10 cellular contexts compared by ENCODE assay signal in genomic region chr22:17867160-17867785, GRCh38.
DNase-seq lines count a peak whose midpoint lies in the region; ATAC-seq and TF ChIP-seq lines count a peak whose summit lies in the region.
"Had no signal": no experiment of that assay in that cellular context is flagged by ENCODE, and none has a peak within 500 bp of the region (broad histone marks: within the 10 kb centered on the region; RNA-seq: fewer than 3 reads in every experiment).

No MANE protein-coding gene starts in this region.

- ATAC-seq in right cardiac atrium (peak; percentile 42 to 61), GM21723 (IDR thresholded peaks at IDR 0.05; ENCODE audit: unreplicated experiment) (no peak)

- 41% methylated on average over 9 of the region's 9 CpGs for WGBS in right cardiac atrium

- intact Hi-C loops in right cardiac atrium (cut with DNase I), result no loop called here

- H3K4me3 ChIP-seq in right cardiac atrium (ENCODE audit: low read length) (no peak overlapping the region), foreskin fibroblast (ENCODE audit: low read depth in 1 of 2, low read length in 2 of 2) (no peak overlapping the region)
- H3K4me3 ChIP-seq: GM23248 had no signal

- no peaks in the 10 kb centered on the region for H3K9me3 ChIP-seq in right cardiac atrium (ENCODE audit: control insufficient read depth, low read length)

- DNase-seq in KBM-7 (peak; percentile 63), SK-N-DZ (ENCODE audit: low spot score) (peak; percentile 16), right cardiac atrium (peak; percentile 54 to 80 (median 79)), substantia nigra (lab: John Stamatoyannopoulos, UW) (peak in 31 of 49 donors; percentile 11 to 85 (median 42)), DMS 273 (lab: John Stamatoyannopoulos, UW; ENCODE audit: unreplicated experiment) (no peak), foreskin fibroblast (no peak)
- DNase-seq: activated CD8-positive, alpha-beta memory T cell treated with anti-CD3 and anti-CD28 coated beads for 24 hours; endodermal cell; GM23248 had no signal

- peaks cover 2% of the 10 kb centered on the region for H3K4me1 ChIP-seq in right cardiac atrium (ENCODE audit: control insufficient read depth, insufficient read depth, low read length)

- H3K27ac ChIP-seq in right cardiac atrium (ENCODE audit: low read length), result no peak overlapping the region
- peak overlapping the region; percentile 98 for H3K27ac ChIP-seq in substantia nigra (ENCODE audit: low read depth, low read length, poor library complexity, severe bottlenecking)
- H3K27ac ChIP-seq: GM23248 had no signal

- H3K27me3 ChIP-seq in right cardiac atrium (ENCODE audit: control insufficient read depth, insufficient read depth), result no peaks in the 10 kb centered on the region

- no peak for TF ChIP-seq CTCF in foreskin fibroblast (IDR thresholded peaks at IDR 0.05; ENCODE audit: low read depth, low read length)

- in situ Hi-C loops in KBM-7 (cut with MboI; ENCODE audit: low pct_unique_long_range_greater_than_20kb, low sequenced_read_pairs), result no loop called here

Comparison
In these comparisons a context has a peak if more than half of its experiments do, and no peak if none do; other contexts are left out.
1. DNase-seq: peak in KBM-7 (single experiment), SK-N-DZ (single experiment), right cardiac atrium (3 of 3) and substantia nigra (31 of 49); none in DMS 273 (single experiment) and foreskin fibroblast (0 of 2).